ENCODE assay signal across 10 cellular contexts in the genomic region with DNA sequence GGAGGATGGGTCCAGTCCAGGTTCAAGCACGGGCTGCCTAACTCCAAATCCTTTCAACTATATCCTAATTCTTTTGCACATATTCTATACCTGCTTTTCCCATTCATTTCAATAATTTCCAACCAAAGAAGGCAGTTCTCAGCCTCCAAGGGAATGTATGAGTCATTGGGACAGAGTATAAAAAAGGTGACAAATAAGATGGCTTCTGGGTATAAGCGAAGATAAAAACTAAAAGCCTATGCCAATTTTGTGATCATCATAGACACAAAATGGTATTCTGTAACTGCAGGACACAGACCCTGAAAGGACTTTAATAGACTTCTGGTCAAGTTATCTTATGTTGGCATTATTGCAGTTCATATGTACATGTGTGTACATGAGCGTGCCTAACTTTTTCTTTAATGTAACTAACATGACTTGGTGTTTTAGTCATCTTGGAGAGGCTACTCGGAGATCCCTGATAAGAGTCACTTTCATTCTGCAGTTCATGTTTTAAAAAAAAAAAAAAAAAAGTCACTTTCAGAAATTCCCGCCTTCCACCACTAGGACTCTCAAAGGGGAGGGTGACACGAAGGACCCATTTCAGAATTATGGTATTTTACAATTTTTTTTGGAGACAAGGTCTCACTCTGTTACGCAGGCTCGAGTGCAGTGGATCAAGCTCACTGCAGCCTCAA. TPM values are rescaled to one million over a fixed set of nuclear protein-coding genes. Genes with fewer than 3 reads are reported as not detected.
DNase-seq lines count a peak whose midpoint lies in the region; ATAC-seq and TF ChIP-seq lines count a peak whose summit lies in the region.
"Had no signal": no experiment of that assay in that cellular context is flagged by ENCODE, and none has a peak within 500 bp of the region (broad histone marks: within the 10 kb centered on the region; RNA-seq: fewer than 3 reads in every experiment).

No MANE protein-coding gene starts in this region.

- peaks cover 37% of the 10 kb centered on the region; the same call in 1 of the 2 replicates for H3K79me2 ChIP-seq in Loucy (ENCODE audit: insufficient read depth, low read length)

- peak; percentile 14 to 34 for ATAC-seq in activated T-cell treated with anti-CD3 and anti-CD28 coated beads, Interleukin-2, amount 50 U/mL, for 4 hours
- no peak for ATAC-seq in gastroesophageal sphincter
- ATAC-seq in HG02840 (IDR thresholded peaks at IDR 0.05; ENCODE audit: low FRiP score, unreplicated experiment), result no peak
- ATAC-seq: heart left ventricle had no signal

- peaks cover 22% of the 10 kb centered on the region for H3K4me1 Mint-ChIP-seq in activated T-cell treated with anti-CD3 and anti-CD28 coated beads, Interleukin-2, amount 50 U/mL, for 4 hours (ENCODE audit: low read depth)
- H3K4me1 Mint-ChIP-seq in osteocyte (ENCODE audit: unreplicated experiment), result peaks cover 9% of the 10 kb centered on the region

- TF ChIP-seq EP300 in gastroesophageal sphincter (IDR thresholded peaks at IDR 0.05), result no peak

- no peak for DNase-seq in activated T-cell treated with anti-CD3 and anti-CD28 coated beads, Interleukin-2, amount 50 U/mL, for 4 hours
- DNase-seq in activated T-cell treated with anti-CD3 and anti-CD28 coated beads, Interleukin-2, amount 50 U/mL, for 48 hours, result no peak
- DNase-seq in brain microvascular endothelial cell, result no peak
- DNase-seq in osteocyte (ENCODE audit: extremely low spot score, unreplicated experiment), result no peak
- no peak for DNase-seq in NCI-H446 (lab: John Stamatoyannopoulos, UW)
- DNase-seq: heart left ventricle, posterior cingulate gyrus had no signal

- no peaks in the 10 kb centered on the region for H3K9me3 Mint-ChIP-seq in activated T-cell treated with anti-CD3 and anti-CD28 coated beads, Interleukin-2, amount 50 U/mL, for 4 hours
- no peaks in the 10 kb centered on the region for H3K9me3 Mint-ChIP-seq in osteocyte (ENCODE audit: unreplicated experiment)

- 75 to 90% methylated on average over 7 to 8 of the region's 8 CpGs for WGBS in gastroesophageal sphincter (ENCODE audit: low coverage in 1 of 2), 2 donors

- H2AFZ ChIP-seq in Loucy (ENCODE audit: low read length), result no peak overlapping the region

- no peak overlapping the region for H3K9ac ChIP-seq in Loucy (ENCODE audit: low read depth, low read length, poor library complexity, severe bottlenecking)

- H3K27ac Mint-ChIP-seq in osteocyte (ENCODE audit: unreplicated experiment), result peak overlapping the region; percentile 27

- H3K4me3 ChIP-seq in Loucy (ENCODE audit: low read length, poor library complexity, severe bottlenecking) (no peak overlapping the region), brain microvascular endothelial cell (ENCODE audit: low read depth, low read length) (no peak overlapping the region), gastroesophageal sphincter (no peak overlapping the region)
- H3K4me3 ChIP-seq: heart left ventricle had no signal

- H3K27me3 ChIP-seq in Loucy (ENCODE audit: insufficient read depth, low read length, poor library complexity, severe bottlenecking), result no peaks in the 10 kb centered on the region
- no peaks in the 10 kb centered on the region for H3K27me3 ChIP-seq in brain microvascular endothelial cell (replicated peaks)
- H3K27me3 ChIP-seq in gastroesophageal sphincter, result no peaks in the 10 kb centered on the region
- H3K27me3 ChIP-seq: heart left ventricle had no signal

- peak; percentile 43 for TF ChIP-seq CTCF in Loucy (conservative IDR thresholded peaks at IDR 0.05; ENCODE audit: low read length)
- TF ChIP-seq CTCF in brain microvascular endothelial cell (IDR thresholded peaks at IDR 0.05; ENCODE audit: low read depth, low read length, missing control alignments), result peak; percentile 56
- TF ChIP-seq CTCF in osteocyte (IDR thresholded peaks at IDR 0.05), result peak; percentile 34
- peak in 1 of 4 experiments; percentile 8 for TF ChIP-seq CTCF in gastroesophageal sphincter (IDR thresholded peaks at IDR 0.05)

- H3K9me2 ChIP-seq in Loucy (replicated peaks; ENCODE audit: low read depth, low read length), result no peaks in the 10 kb centered on the region

- no peak for TF ChIP-seq POLR2A in gastroesophageal sphincter (IDR thresholded peaks at IDR 0.05)

- in situ Hi-C loops in brain microvascular endothelial cell (cut with HindIII; ENCODE audit: low pct_ligation_motif_present, low sequenced_read_pairs), result no loop called here

- H3K4me2 ChIP-seq in Loucy (ENCODE audit: low read depth, low read length, poor library complexity, severe bottlenecking), result no peak overlapping the region

- H3F3A ChIP-seq in Loucy (ENCODE audit: low read depth), result no peaks in the 10 kb centered on the region

- H3K4me1 ChIP-seq in Loucy (ENCODE audit: insufficient read depth, low read length, poor library complexity, severe bottlenecking), result peaks cover 19% of the 10 kb centered on the region
- no peaks in the 10 kb centered on the region for H3K4me1 ChIP-seq in gastroesophageal sphincter

- no peaks in the 10 kb centered on the region for H3K27me3 Mint-ChIP-seq in activated T-cell treated with anti-CD3 and anti-CD28 coated beads, Interleukin-2, amount 50 U/mL, for 4 hours (ENCODE audit: low read depth)
- H3K27me3 Mint-ChIP-seq in osteocyte (ENCODE audit: unreplicated experiment), result no peaks in the 10 kb centered on the region

- H3K9me3 ChIP-seq in Loucy (ENCODE audit: insufficient read depth, low read depth, low read length), result no peaks in the 10 kb centered on the region
- H3K9me3 ChIP-seq in gastroesophageal sphincter, result no peaks in the 10 kb centered on the region
- H3K9me3 ChIP-seq: heart left ventricle had no signal

- H3K36me3 Mint-ChIP-seq in activated T-cell treated with anti-CD3 and anti-CD28 coated beads, Interleukin-2, amount 50 U/mL, for 4 hours (ENCODE audit: insufficient read depth), result peaks cover 30% of the 10 kb centered on the region
- peaks cover 33% of the 10 kb centered on the region for H3K36me3 Mint-ChIP-seq in osteocyte (ENCODE audit: unreplicated experiment)

- peaks cover 65% of the 10 kb centered on the region; the same call in 1 of the 2 replicates for H3K36me3 ChIP-seq in Loucy (ENCODE audit: insufficient read depth, low read length)
- H3K36me3 ChIP-seq in brain microvascular endothelial cell (replicated peaks), result peaks cover 53% of the 10 kb centered on the region
- H3K36me3 ChIP-seq in gastroesophageal sphincter, result peaks cover 0 to 63% of the 10 kb centered on the region in 2 donors

- H3K4me3 Mint-ChIP-seq in activated T-cell treated with anti-CD3 and anti-CD28 coated beads, Interleukin-2, amount 50 U/mL, for 4 hours, result no peak overlapping the region
- H3K4me3 Mint-ChIP-seq in osteocyte (ENCODE audit: unreplicated experiment), result no peak overlapping the region

- no peak overlapping the region for H3K27ac ChIP-seq in brain microvascular endothelial cell
- H3K27ac ChIP-seq in gastroesophageal sphincter, result no peak overlapping the region
- H3K27ac ChIP-seq: heart left ventricle had no signal

- peaks cover 11% of the 10 kb centered on the region for H4K20me1 ChIP-seq in Loucy (ENCODE audit: insufficient read depth, low read length, poor library complexity, severe bottlenecking)

RNA-seq across cellular contexts. Expression of a gene that starts 17.3 kb away (rescaled TPM):
- 10 to 100 TPM; 26.6 to 31.8 (median 29.0) TPM for total RNA-seq in activated T-cell treated with anti-CD3 and anti-CD28 coated beads, Interleukin-2, amount 50 U/mL, for 4 hours
- total RNA-seq in osteocyte (45.6 and 45.7 TPM in 2 replicates), gastroesophageal sphincter (10 to 100 TPM; 16.2 to 33.0 (median 27.3) TPM)

RNA-seq across cellular contexts. Expression of a gene that starts 45.3 kb away (rescaled TPM):
- under 1 TPM in 2 of 3 donors, not detected in 1; 0.10 to 0.35 TPM for total RNA-seq in activated T-cell treated with anti-CD3 and anti-CD28 coated beads, Interleukin-2, amount 50 U/mL, for 4 hours
- total RNA-seq in osteocyte (28.6 and 29.9 TPM in 2 replicates), gastroesophageal sphincter (1 to 10 TPM in 3 of 4 donors, under 1 TPM in 1; 0.93 to 2.0 (median 1.0) TPM)

RNA-seq across cellular contexts. Expression of a gene that starts 51.5 kb away (rescaled TPM):
- not detected for total RNA-seq in activated T-cell treated with anti-CD3 and anti-CD28 coated beads, Interleukin-2, amount 50 U/mL, for 4 hours
- total RNA-seq in osteocyte (not detected in 2 replicates), gastroesophageal sphincter (not detected)
- total RNA-seq: heart left ventricle had no signal

Comparison
In these comparisons a context has a peak if more than half of its experiments do, and no peak if none do; other contexts are left out.
1. ATAC-seq: peak in activated T-cell treated with anti-CD3 and anti-CD28 coated beads, Interleukin-2, amount 50 U/mL, for 4 hours (2 of 2); none in gastroesophageal sphincter (single experiment) and HG02840 (single experiment).